11 cellular contexts compared by ENCODE assay signal in the genomic region with DNA sequence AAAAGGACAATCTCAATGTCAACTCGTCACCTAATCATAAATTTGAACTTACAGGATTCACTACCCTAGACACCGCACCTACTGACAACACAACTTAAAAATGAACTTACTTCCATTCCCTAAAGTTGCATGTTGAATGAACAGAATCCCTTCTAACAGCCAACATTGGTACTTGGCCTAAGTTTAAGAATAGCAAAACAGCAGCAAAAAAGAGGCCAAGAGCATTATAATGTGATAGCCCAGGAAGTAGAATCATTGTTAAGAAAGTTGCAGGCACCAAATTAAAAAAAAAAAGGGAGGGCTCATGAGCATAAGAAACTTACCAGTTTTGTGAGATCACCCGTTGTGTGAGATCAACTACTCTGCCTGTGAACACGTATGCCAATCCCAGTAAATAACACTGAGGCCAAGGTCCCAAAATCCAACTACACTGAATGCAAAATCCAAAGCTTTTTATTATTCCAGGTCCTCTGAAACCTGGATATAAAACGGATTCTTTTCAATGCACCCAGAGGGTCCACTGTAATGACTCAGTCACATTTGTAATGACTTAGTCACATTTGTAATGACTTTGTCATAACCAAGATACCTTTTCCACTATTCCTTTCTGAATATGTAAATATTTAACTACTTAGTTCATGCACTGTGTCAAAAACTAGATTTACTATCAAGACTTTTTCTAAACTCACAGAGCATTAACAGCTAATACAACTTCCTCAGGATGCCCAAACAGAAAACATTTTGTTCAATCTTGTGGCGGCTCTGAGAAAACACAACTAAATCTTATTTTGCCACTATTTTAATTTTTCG. TPM values are rescaled to one million over a fixed set of nuclear protein-coding genes. Genes with fewer than 3 reads are reported as not detected.
DNase-seq lines count a peak whose midpoint lies in the region; ATAC-seq and TF ChIP-seq lines count a peak whose summit lies in the region.
"Had no signal": no experiment of that assay in that cellular context is flagged by ENCODE, and none has a peak within 500 bp of the region (broad histone marks: within the 10 kb centered on the region; RNA-seq: fewer than 3 reads in every experiment).

No MANE protein-coding gene starts in this region.

- H3K4me1 ChIP-seq in SK-N-SH (ENCODE audit: control insufficient read depth in 1 of 2, insufficient read depth in 2 of 2, low read depth in 1 of 2, low read length in 1 of 2) (peaks cover 10 to 17% of the 10 kb centered on the region in 2 experiments; a peak in 3 of 4 replicates), ovary (ENCODE audit: insufficient read depth) (peaks cover 4% of the 10 kb centered on the region)

- H3K79me2 ChIP-seq in SK-N-SH (ENCODE audit: insufficient read depth): peaks cover 44% of the 10 kb centered on the region

- peaks cover 11% of the 10 kb centered on the region for H3K9me3 Mint-ChIP-seq in glutamatergic neuron (ENCODE audit: unreplicated experiment)

- H3K4me3 Mint-ChIP-seq in glutamatergic neuron (ENCODE audit: unreplicated experiment): peak overlapping the region; percentile 27

- peaks cover 8% of the 10 kb centered on the region for H3K36me3 Mint-ChIP-seq in glutamatergic neuron (ENCODE audit: unreplicated experiment)

- H3K27me3 ChIP-seq in SK-N-SH (ENCODE audit: insufficient read depth) (no peaks in the 10 kb centered on the region), ovary (no peaks in the 10 kb centered on the region)

- H3K36me3 ChIP-seq in SK-N-SH (replicated peaks in 1 of 2; ENCODE audit: control insufficient read depth in 1 of 2, insufficient read depth in 2 of 2, low read length in 1 of 2): peaks cover 61 to 62% of the 10 kb centered on the region in 2 experiments
- no peaks in the 10 kb centered on the region for H3K36me3 ChIP-seq in ovary

- H3K4me3 ChIP-seq in SK-N-SH (ENCODE audit: low read depth in 2 of 2, low read length in 1 of 2) (no peak overlapping the region), ovary (no peak overlapping the region)

- H3F3A ChIP-seq in SK-N-SH (replicated peaks; ENCODE audit: insufficient read depth): peaks cover 45% of the 10 kb centered on the region

- ATAC-seq in HG02759 (IDR thresholded peaks at IDR 0.05; ENCODE audit: unreplicated experiment): no peak

- H3K9ac ChIP-seq in SK-N-SH: no peak overlapping the region
- H3K9ac ChIP-seq: parathyroid adenoma had no signal

- H3K4me2 ChIP-seq in SK-N-SH: 0 out of 2 replicates have a peak overlapping the region, but pooled peaks have one; percentile 2

- peak; percentile 48 for DNase-seq in AG08395 (ENCODE audit: low spot score)
- DNase-seq in SK-N-SH: no peak
- no peak for DNase-seq in glutamatergic neuron
- DNase-seq in ovary: no peak
- DNase-seq in stimulated activated CD8-positive, alpha-beta memory T cell treated with anti-CD3 and anti-CD28 coated beads, Interleukin-4, amount 100 ng/mL, for 48 hours: no peak
- no peak for DNase-seq in inferior parietal cortex (ENCODE audit: extremely low spot score)
- DNase-seq: activated CD4-positive, alpha-beta T cell treated with anti-CD3 and anti-CD28 coated beads, Interleukin-2, amount 50 U/mL, for 48 hours; COR-L47 had no signal

- CTCF ChIA-PET in SK-N-SH (lab: Yijun Ruan, JAX): interaction anchor here (0.7 kb wide), 1 partner anchor 9 kb away, joined by 3 read pairs; no protein-coding TSS in a partner anchor

- no peak for TF ChIP-seq EP300 in SK-N-SH (IDR thresholded peaks at IDR 0.05; ENCODE audit: borderline replicate concordance in 1 of 2, low read depth in 1 of 2, low read length in 1 of 2)
- TF ChIP-seq EP300 in ovary (IDR thresholded peaks at IDR 0.05): no peak

- H3K27me3 Mint-ChIP-seq in glutamatergic neuron (ENCODE audit: unreplicated experiment): peaks cover 5% of the 10 kb centered on the region

- no peak overlapping the region for H3K27ac Mint-ChIP-seq in glutamatergic neuron (ENCODE audit: unreplicated experiment)

- 74% methylated on average over 7 of the region's 7 CpGs for WGBS in SK-N-SH (ENCODE audit: low lambda C conversion rate)
- 83 to 86% (median 85%) methylated on average over 7 of the region's 7 CpGs for WGBS in ovary, 3 donors

- H3K9me3 ChIP-seq in SK-N-SH (no peaks in the 10 kb centered on the region), ovary (no peaks in the 10 kb centered on the region)

- H3K9me2 ChIP-seq in SK-N-SH: no peaks in the 10 kb centered on the region

- no peak overlapping the region for H2AFZ ChIP-seq in SK-N-SH (ENCODE audit: low read depth)
- H2AFZ ChIP-seq: parathyroid adenoma had no signal

- H4K20me1 ChIP-seq in SK-N-SH (ENCODE audit: insufficient read depth): peaks cover 61% of the 10 kb centered on the region

- POLR2A ChIA-PET in SK-N-SH (lab: Yijun Ruan, JAX): interaction anchor here (0.7 kb wide), 1 partner anchor 49 kb away, joined by 4 read pairs; no protein-coding TSS in a partner anchor

- intact Hi-C loops in ovary (cut with DNase I): no loop called here

- TF ChIP-seq POLR2A in GM19193 (IDR thresholded peaks at IDR 0.05; ENCODE audit: extremely low read depth, insufficient read depth, insufficient read length): peak; percentile 28
- TF ChIP-seq POLR2A in ovary (IDR thresholded peaks at IDR 0.05): no peak

- H3K27ac ChIP-seq in SK-N-SH (ENCODE audit: low read depth in 2 of 2, low read length in 1 of 2): peak overlapping the region in 1 of 2 experiments; percentile 45; a peak in 2 of 4 replicates
- no peak overlapping the region for H3K27ac ChIP-seq in ovary
- H3K27ac ChIP-seq: parathyroid adenoma had no signal

- H3K4me1 Mint-ChIP-seq in glutamatergic neuron (ENCODE audit: low read depth, unreplicated experiment): peaks cover 13% of the 10 kb centered on the region

- no peak for TF ChIP-seq RAD21 in SK-N-SH (IDR thresholded peaks at IDR 0.05; ENCODE audit: low read length)

- no peak for TF ChIP-seq CTCF in SK-N-SH (IDR thresholded peaks at IDR 0.05)
- no peak for TF ChIP-seq CTCF in glutamatergic neuron (IDR thresholded peaks at IDR 0.05; ENCODE audit: partially characterized antibody, unreplicated experiment)
- TF ChIP-seq CTCF in ovary (IDR thresholded peaks at IDR 0.05): no peak

TF ChIP-seq in SK-N-SH, 30 proteins besides CTCF, POLR2A, EP300 and RAD21:
- TF ChIP-seq JUND (IDR thresholded peaks at IDR 0.05): peak; percentile 45; the same call in 1 of the 2 replicates
- TF ChIP-seq, protein P1, sequence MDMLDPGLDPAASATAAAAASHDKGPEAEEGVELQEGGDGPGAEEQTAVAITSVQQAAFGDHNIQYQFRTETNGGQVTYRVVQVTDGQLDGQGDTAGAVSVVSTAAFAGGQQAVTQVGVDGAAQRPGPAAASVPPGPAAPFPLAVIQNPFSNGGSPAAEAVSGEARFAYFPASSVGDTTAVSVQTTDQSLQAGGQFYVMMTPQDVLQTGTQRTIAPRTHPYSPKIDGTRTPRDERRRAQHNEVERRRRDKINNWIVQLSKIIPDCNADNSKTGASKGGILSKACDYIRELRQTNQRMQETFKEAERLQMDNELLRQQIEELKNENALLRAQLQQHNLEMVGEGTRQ (IDR thresholded peaks at IDR 0.05; ENCODE audit: borderline replicate concordance, low read depth, low read length): no peak
- no peak for TF ChIP-seq NRF1 (IDR thresholded peaks at IDR 0.05; ENCODE audit: low read depth, low read length)
- TF ChIP-seq MEF2A (IDR thresholded peaks at IDR 0.05; ENCODE audit: borderline replicate concordance, low read depth): no peak
- peak; percentile 58; the same call in 1 of the 2 replicates for TF ChIP-seq POLR2AphosphoS5 (IDR thresholded peaks at IDR 0.05; ENCODE audit: low read depth, low read length)
- no peak for TF ChIP-seq CHD2 (IDR thresholded peaks at IDR 0.05; ENCODE audit: low read length, partially characterized antibody)
- peak; percentile 44; the same call in 1 of the 2 replicates for TF ChIP-seq SIN3A (IDR thresholded peaks at IDR 0.05; ENCODE audit: borderline replicate concordance, low read depth, low read length)
- TF ChIP-seq NFIC (IDR thresholded peaks at IDR 0.05; ENCODE audit: borderline replicate concordance): no peak
- TF ChIP-seq FOSL2 (IDR thresholded peaks at IDR 0.05; ENCODE audit: borderline replicate concordance, low read depth): peak; percentile 62; the same call in 1 of the 2 replicates

RNA-seq across cellular contexts. Expression of a gene that starts 6.8 kb away (rescaled TPM):
- polyA plus RNA-seq in SK-N-SH (2012; rRNA removed) (200 and 210 TPM in 2 replicates), ovary (100 to 1,000 TPM; 314 to 381 TPM)
- 203 and 293 TPM in 2 replicates for polyA plus RNA-seq in SK-N-SH (2012; cell fraction: cytosol; rRNA removed)
- polyA plus RNA-seq in SK-N-SH (2012; cell fraction: nucleus; rRNA removed): 243 and 508 TPM in 2 replicates
- total RNA-seq in glutamatergic neuron (ENCODE audit: unreplicated experiment) (444 TPM), ovary (100 to 1,000 TPM; 204 to 406 (median 337) TPM)

RNA-seq across cellular contexts. Expression of a gene that starts 6.9 kb away (rescaled TPM):
- polyA plus RNA-seq in SK-N-SH (2012; rRNA removed) (14.9 and 19.0 TPM in 2 replicates), ovary (10 to 100 TPM; 23.5 to 27.3 TPM)
- 24.3 and 28.3 TPM in 2 replicates for polyA plus RNA-seq in SK-N-SH (2012; cell fraction: cytosol; rRNA removed)
- polyA plus RNA-seq in SK-N-SH (2012; cell fraction: nucleus; rRNA removed): 6.4 and 11.7 TPM in 2 replicates
- total RNA-seq in glutamatergic neuron (ENCODE audit: unreplicated experiment) (26.9 TPM), ovary (10 to 100 TPM; 16.1 to 34.2 (median 24.1) TPM)

RNA-seq across cellular contexts. Expression of a gene that starts 49.7 kb away (rescaled TPM):
- polyA plus RNA-seq in SK-N-SH (2012; rRNA removed) (128 and 286 TPM in 2 replicates), ovary (100 to 1,000 TPM; 168 to 520 TPM)
- 214 and 242 TPM in 2 replicates for polyA plus RNA-seq in SK-N-SH (2012; cell fraction: cytosol; rRNA removed)
- 589 and 618 TPM in 2 replicates for polyA plus RNA-seq in SK-N-SH (2012; cell fraction: nucleus; rRNA removed)
- total RNA-seq in glutamatergic neuron (ENCODE audit: unreplicated experiment) (253 TPM), ovary (100 to 1,000 TPM in 6 of 7 donors, 10 to 100 TPM in 1; 85.1 to 243 (median 185) TPM)
